8 cellular contexts compared by ENCODE assay signal in the genomic region with DNA sequence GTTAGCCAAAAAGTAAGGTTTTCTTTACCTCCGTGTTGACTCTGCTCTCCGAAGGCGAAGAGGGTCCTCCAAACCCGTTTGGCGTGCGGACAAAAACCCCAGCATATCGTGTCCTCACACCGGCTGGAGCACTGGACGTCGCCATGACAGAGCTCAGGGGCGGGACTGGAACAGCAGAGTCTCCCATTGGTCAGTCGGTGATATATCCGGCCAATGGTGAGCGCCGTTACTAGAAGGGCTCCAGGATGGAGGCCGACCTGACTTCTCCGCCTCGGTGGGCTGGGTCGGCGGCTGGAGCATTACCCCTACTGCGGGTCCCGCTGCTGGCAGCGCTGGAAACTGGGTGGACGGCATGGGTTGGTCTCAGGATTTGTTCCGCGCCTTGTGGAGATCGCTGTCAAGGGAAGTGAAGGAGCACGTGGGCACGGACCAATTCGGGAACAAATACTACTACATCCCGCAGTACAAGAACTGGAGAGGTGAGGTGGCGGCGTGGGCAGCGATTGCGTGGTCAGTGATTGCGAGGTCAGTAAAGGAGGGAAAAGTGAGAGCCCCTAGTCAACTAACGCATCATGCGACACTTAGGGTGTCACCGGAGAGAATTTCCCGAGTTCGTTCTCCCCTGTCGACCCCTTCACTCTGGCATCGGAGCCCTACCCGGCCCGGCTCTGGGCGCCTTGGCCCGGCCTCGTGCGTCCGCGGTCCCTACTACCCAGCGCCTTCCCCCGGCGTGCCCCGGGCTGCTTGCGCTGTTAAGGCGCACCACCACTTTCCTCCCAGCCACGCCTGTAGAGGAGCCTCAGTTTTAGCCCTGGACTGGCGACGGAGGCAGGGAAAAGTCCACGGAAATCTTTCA. TPM values are rescaled to one million over a fixed set of nuclear protein-coding genes. Genes with fewer than 3 reads are reported as not detected.
DNase-seq lines count a peak whose midpoint lies in the region; ATAC-seq and TF ChIP-seq lines count a peak whose summit lies in the region.

A gene with protein sequence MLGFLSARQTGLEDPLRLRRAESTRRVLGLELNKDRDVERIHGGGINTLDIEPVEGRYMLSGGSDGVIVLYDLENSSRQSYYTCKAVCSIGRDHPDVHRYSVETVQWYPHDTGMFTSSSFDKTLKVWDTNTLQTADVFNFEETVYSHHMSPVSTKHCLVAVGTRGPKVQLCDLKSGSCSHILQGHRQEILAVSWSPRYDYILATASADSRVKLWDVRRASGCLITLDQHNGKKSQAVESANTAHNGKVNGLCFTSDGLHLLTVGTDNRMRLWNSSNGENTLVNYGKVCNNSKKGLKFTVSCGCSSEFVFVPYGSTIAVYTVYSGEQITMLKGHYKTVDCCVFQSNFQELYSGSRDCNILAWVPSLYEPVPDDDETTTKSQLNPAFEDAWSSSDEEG (minus strand): TSS at position 167 of the 856 bp plus-strand sequence. CDS start 62 bp downstream, at position 105.
A gene with protein sequence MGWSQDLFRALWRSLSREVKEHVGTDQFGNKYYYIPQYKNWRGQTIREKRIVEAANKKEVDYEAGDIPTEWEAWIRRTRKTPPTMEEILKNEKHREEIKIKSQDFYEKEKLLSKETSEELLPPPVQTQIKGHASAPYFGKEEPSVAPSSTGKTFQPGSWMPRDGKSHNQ (plus strand): TSS at position 302 of the 856 bp plus-strand sequence. CDS start 51 bp downstream, at position 353.

- TF ChIP-seq RAD21 in liver (IDR thresholded peaks at IDR 0.05), result peak in 1 of 2 donors; percentile 7

- intact Hi-C loops in CD14-positive monocyte (cut with micrococcal nuclease) (loop anchor here in 1 of 2 donors (5.0 to 10.0 kb wide), 2 partner anchors 243 to 460 kb away; a partner anchor contains a TSS), dorsolateral prefrontal cortex (cut with DNase I) (loop anchor here in 1 of 2 donors (5.0 to 10.0 kb wide), 2 partner anchors 260 to 1002 kb away; no protein-coding TSS in a partner anchor)

- H3K36me3 Mint-ChIP-seq in CD14-positive monocyte, result peaks cover 9 to 11% of the 10 kb centered on the region in 2 donors

- no peaks in the 10 kb centered on the region for H3K27me3 Mint-ChIP-seq in CD14-positive monocyte (ENCODE audit: low read depth in 3 of 3)

- no peak within 1 kb of the TSS for H3K4me3 Mint-ChIP-seq in CD14-positive monocyte

- ATAC-seq in GM19395 (IDR thresholded peaks at IDR 0.05; ENCODE audit: unreplicated experiment), result peak; percentile 99
- ATAC-seq in HG03558 (IDR thresholded peaks at IDR 0.05; ENCODE audit: extremely low read depth, unreplicated experiment), result peak; percentile 99

- 2% methylated on average over 61 of the region's 61 CpGs for WGBS in liver

- no peaks in the 10 kb centered on the region for H3K27me3 ChIP-seq in dorsolateral prefrontal cortex
- no peaks in the 10 kb centered on the region for H3K27me3 ChIP-seq in liver (ENCODE audit: control insufficient read depth in 4 of 4, insufficient read depth in 4 of 4, low read length in 3 of 4)

- DNase-seq in CD14-positive monocyte (ENCODE audit: low spot score), result peak; percentile 88
- peak; percentile 93 for DNase-seq in NCI-H748 (lab: John Stamatoyannopoulos, UW; ENCODE audit: unreplicated experiment)
- peak; percentile 68 to 85 for DNase-seq in activated CD4-positive, alpha-beta T cell treated with anti-CD3 and anti-CD28 coated beads, Interleukin-2, amount 50 U/mL, for 24 hours (ENCODE audit: low read depth in 1 of 2, low spot score in 1 of 2)
- peak; percentile 78 to 95 (median 94) for DNase-seq in dorsolateral prefrontal cortex
- DNase-seq in stimulated activated CD4-positive, alpha-beta T cell treated with anti-CD3 and anti-CD28 coated beads, Interleukin-4, amount 100 ng/mL, for 1 hour, result peak; percentile 84

- H3K4me1 ChIP-seq in liver (ENCODE audit: control insufficient read depth in 4 of 4, insufficient read depth in 4 of 4, low read length in 3 of 4), result peaks cover 2 to 19% (median 13%) of the 10 kb centered on the region in 4 donors

- no peaks in the 10 kb centered on the region for H3K36me3 ChIP-seq in liver (ENCODE audit: control insufficient read depth in 4 of 4, insufficient read depth in 3 of 4, low read depth in 1 of 4, low read length in 3 of 4)

- peaks cover 16% of the 10 kb centered on the region for H3K4me1 Mint-ChIP-seq in CD14-positive monocyte

- TF ChIP-seq CTCF in CD14-positive monocyte (IDR thresholded peaks at IDR 0.05), result no peak
- peak in 9 of 56 donors; percentile 2 to 22 (median 10) for TF ChIP-seq CTCF in dorsolateral prefrontal cortex (IDR thresholded peaks at IDR 0.05 in 54 of 56, conservative IDR thresholded peaks at IDR 0.05 in 2 of 56; ENCODE audit: low read depth in 1 of 56, partially characterized antibody in 56 of 56)
- TF ChIP-seq CTCF in liver (IDR thresholded peaks at IDR 0.05; ENCODE audit: low read depth, low read length, missing input control), result no peak

- peak within 1 kb of the TSS in 1 of 7 donors; percentile 67 for H3K27ac Mint-ChIP-seq in CD14-positive monocyte

- no peaks in the 10 kb centered on the region for H3K9me3 ChIP-seq in liver (ENCODE audit: control insufficient read depth in 4 of 4, low read length in 3 of 4)

- H3K4me3 ChIP-seq in dorsolateral prefrontal cortex, result peak within 1 kb of the TSS; percentile 66 to 96 (median 84)
- H3K4me3 ChIP-seq in liver (ENCODE audit: low read depth in 1 of 3, low read length in 3 of 3), result peak within 1 kb of the TSS; percentile 65 to 95 (median 92)

- peak within 1 kb of the TSS in 54 of 59 donors; percentile 2 to 86 (median 61) for H3K27ac ChIP-seq in dorsolateral prefrontal cortex
- peak within 1 kb of the TSS; percentile 47 to 89 for H3K27ac ChIP-seq in liver (ENCODE audit: low read depth in 1 of 2, low read length in 2 of 2)

- H3K9me3 Mint-ChIP-seq in CD14-positive monocyte, result peaks cover 0 to 1% (median 0%) of the 10 kb centered on the region in 7 donors

- H3K9ac ChIP-seq in liver (ENCODE audit: low read depth in 1 of 2, low read length in 2 of 2), result peak within 1 kb of the TSS; percentile 25 to 87

TF ChIP-seq in liver, 16 proteins besides CTCF, POLR2A, EP300 and RAD21 (continues in another document):
- TF ChIP-seq, protein P1, sequence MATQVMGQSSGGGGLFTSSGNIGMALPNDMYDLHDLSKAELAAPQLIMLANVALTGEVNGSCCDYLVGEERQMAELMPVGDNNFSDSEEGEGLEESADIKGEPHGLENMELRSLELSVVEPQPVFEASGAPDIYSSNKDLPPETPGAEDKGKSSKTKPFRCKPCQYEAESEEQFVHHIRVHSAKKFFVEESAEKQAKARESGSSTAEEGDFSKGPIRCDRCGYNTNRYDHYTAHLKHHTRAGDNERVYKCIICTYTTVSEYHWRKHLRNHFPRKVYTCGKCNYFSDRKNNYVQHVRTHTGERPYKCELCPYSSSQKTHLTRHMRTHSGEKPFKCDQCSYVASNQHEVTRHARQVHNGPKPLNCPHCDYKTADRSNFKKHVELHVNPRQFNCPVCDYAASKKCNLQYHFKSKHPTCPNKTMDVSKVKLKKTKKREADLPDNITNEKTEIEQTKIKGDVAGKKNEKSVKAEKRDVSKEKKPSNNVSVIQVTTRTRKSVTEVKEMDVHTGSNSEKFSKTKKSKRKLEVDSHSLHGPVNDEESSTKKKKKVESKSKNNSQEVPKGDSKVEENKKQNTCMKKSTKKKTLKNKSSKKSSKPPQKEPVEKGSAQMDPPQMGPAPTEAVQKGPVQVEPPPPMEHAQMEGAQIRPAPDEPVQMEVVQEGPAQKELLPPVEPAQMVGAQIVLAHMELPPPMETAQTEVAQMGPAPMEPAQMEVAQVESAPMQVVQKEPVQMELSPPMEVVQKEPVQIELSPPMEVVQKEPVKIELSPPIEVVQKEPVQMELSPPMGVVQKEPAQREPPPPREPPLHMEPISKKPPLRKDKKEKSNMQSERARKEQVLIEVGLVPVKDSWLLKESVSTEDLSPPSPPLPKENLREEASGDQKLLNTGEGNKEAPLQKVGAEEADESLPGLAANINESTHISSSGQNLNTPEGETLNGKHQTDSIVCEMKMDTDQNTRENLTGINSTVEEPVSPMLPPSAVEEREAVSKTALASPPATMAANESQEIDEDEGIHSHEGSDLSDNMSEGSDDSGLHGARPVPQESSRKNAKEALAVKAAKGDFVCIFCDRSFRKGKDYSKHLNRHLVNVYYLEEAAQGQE (IDR thresholded peaks at IDR 0.05), result no peak
- TF ChIP-seq RXRA (IDR thresholded peaks at IDR 0.05) (no peak), FOXA1 (IDR thresholded peaks at IDR 0.05) (no peak), NR2F2 (IDR thresholded peaks at IDR 0.05) (no peak), TAF1 (conservative IDR thresholded peaks at IDR 0.05) (peak; percentile 38), SP1 (IDR thresholded peaks at IDR 0.05) (peak; percentile 83), GABPA (IDR thresholded peaks at IDR 0.05 in 1 of 2, conservative IDR thresholded peaks at IDR 0.05 in 1 of 2) (no peak)
- TF ChIP-seq, protein P2, sequence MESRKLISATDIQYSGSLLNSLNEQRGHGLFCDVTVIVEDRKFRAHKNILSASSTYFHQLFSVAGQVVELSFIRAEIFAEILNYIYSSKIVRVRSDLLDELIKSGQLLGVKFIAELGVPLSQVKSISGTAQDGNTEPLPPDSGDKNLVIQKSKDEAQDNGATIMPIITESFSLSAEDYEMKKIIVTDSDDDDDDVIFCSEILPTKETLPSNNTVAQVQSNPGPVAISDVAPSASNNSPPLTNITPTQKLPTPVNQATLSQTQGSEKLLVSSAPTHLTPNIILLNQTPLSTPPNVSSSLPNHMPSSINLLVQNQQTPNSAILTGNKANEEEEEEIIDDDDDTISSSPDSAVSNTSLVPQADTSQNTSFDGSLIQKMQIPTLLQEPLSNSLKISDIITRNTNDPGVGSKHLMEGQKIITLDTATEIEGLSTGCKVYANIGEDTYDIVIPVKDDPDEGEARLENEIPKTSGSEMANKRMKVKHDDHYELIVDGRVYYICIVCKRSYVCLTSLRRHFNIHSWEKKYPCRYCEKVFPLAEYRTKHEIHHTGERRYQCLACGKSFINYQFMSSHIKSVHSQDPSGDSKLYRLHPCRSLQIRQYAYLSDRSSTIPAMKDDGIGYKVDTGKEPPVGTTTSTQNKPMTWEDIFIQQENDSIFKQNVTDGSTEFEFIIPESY (IDR thresholded peaks at IDR 0.05), result no peak
- TF ChIP-seq, protein P3, sequence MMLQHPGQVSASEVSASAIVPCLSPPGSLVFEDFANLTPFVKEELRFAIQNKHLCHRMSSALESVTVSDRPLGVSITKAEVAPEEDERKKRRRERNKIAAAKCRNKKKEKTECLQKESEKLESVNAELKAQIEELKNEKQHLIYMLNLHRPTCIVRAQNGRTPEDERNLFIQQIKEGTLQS (IDR thresholded peaks at IDR 0.05), result no peak
- TF ChIP-seq, protein P4, sequence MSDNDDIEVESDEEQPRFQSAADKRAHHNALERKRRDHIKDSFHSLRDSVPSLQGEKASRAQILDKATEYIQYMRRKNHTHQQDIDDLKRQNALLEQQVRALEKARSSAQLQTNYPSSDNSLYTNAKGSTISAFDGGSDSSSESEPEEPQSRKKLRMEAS (IDR thresholded peaks at IDR 0.05), result peak; percentile 70

RNA-seq across cellular contexts. Expression of the first gene that starts in this region (rescaled TPM):
- polyA plus RNA-seq in CD14-positive monocyte (10 to 100 TPM; 10.6 to 16.8 TPM), liver (1 to 10 TPM; 2.6 to 4.1 TPM)
- total RNA-seq in dorsolateral prefrontal cortex (10 to 100 TPM in 96 of 120 experiments, 1 to 10 TPM in 24; 6.6 to 17.2 (median 11.7) TPM), liver (10 to 100 TPM in 1 of 2 donors, 1 to 10 TPM in 1; 8.3 to 14.5 TPM)

RNA-seq across cellular contexts. Expression of the second gene that starts in this region (rescaled TPM):
- 10 to 100 TPM; 25.0 to 29.5 TPM for polyA plus RNA-seq in CD14-positive monocyte
- total RNA-seq in dorsolateral prefrontal cortex, result 10 to 100 TPM; 16.3 to 46.2 (median 29.1) TPM
- total RNA-seq in liver, result 1 to 10 TPM; 4.3 to 5.4 TPM
- polyA plus RNA-seq in liver, result 10 to 100 TPM; 19.6 to 21.3 TPM

Comparison
In these comparisons a context has a peak if more than half of its experiments do, and no peak if none do; other contexts are left out.
1. Peak in every context shown above with its lines: DNase-seq, ATAC-seq, H3K4me3 ChIP-seq and H3K27ac ChIP-seq.